In genomic region chr4:5998333-5998936, GRCh38 we compare ENCODE assay signal across 9 cellular contexts. TPM values are rescaled to one million over a fixed set of nuclear protein-coding genes. Genes with fewer than 3 reads are reported as not detected.
DNase-seq lines count a peak whose midpoint lies in the region; ATAC-seq, FAIRE-seq and TF ChIP-seq lines count a peak whose summit lies in the region.
"Had no signal": no experiment of that assay in that cellular context is flagged by ENCODE, and none has a peak within 500 bp of the region (broad histone marks: within the 10 kb centered on the region; RNA-seq: fewer than 3 reads in every experiment).

No MANE protein-coding gene starts in this region.

- no peak for TF ChIP-seq POLR2A in Peyer's patch (IDR thresholded peaks at IDR 0.05)

- no peaks in the 10 kb centered on the region for H3K36me3 ChIP-seq in Peyer's patch

- no peaks in the 10 kb centered on the region for H3K27me3 ChIP-seq in Peyer's patch

- no peaks in the 10 kb centered on the region for H3K9me3 ChIP-seq in Peyer's patch

- ATAC-seq in GM19395 (IDR thresholded peaks at IDR 0.05; ENCODE audit: unreplicated experiment) (peak; percentile 83), Right ventricle myocardium inferior (peak; percentile 63), GM21786 (IDR thresholded peaks at IDR 0.05; ENCODE audit: unreplicated experiment) (no peak)

- no peak overlapping the region for H3K4me3 ChIP-seq in Peyer's patch

- CTCF ChIA-PET in activated naive CD4-positive, alpha-beta T cell treated with anti-CD3 and anti-CD28 coated beads, Interleukin-2, amount 10 ng/mL, durations not matched to agents 7 days and 5 days (lab: Charles Lee): interaction anchor here (0.5 to 3.5 kb wide), 16 partner anchors 8 to 333 kb away, joined by 3 to 25 read pairs (median 5); no protein-coding TSS in a partner anchor

- in situ Hi-C loops in Caki2 (cut with HindIII; ENCODE audit: low pct_unique_long_range_greater_than_20kb, low sequenced_read_pairs): no loop called here

- H3K9me3 Mint-ChIP-seq in activated naive CD4-positive, alpha-beta T cell treated with anti-CD3 and anti-CD28 coated beads, Interleukin-2, amount 10 ng/mL, durations not matched to agents 7 days and 5 days: no peaks in the 10 kb centered on the region
- H3K9me3 Mint-ChIP-seq: activated naive CD4-positive, alpha-beta T cell treated with anti-CD3 and anti-CD28 coated beads, Interleukin-2, amount 50 U/mL, for 24 hours had no signal

- no peak overlapping the region for H3K4me3 Mint-ChIP-seq in activated naive CD4-positive, alpha-beta T cell treated with anti-CD3 and anti-CD28 coated beads, Interleukin-2, amount 10 ng/mL, durations not matched to agents 7 days and 5 days
- H3K4me3 Mint-ChIP-seq: activated naive CD4-positive, alpha-beta T cell treated with anti-CD3 and anti-CD28 coated beads, Interleukin-2, amount 50 U/mL, for 24 hours had no signal

- peak; percentile 49 for FAIRE-seq in HTR-8/SVneo (lab: Jason Lieb, UNC)

- H3K27ac ChIP-seq in Peyer's patch: no peak overlapping the region

- peak in 5 of 6 experiments; percentile 6 to 68 (median 67) for TF ChIP-seq CTCF in Peyer's patch (IDR thresholded peaks at IDR 0.05)

- intact Hi-C loops in Right ventricle myocardium inferior (cut with DNase I) (no loop called here), posterior cingulate gyrus (cut with DNase I) (loop anchor here (5.0 kb wide), 2 partner anchors 89 to 329 kb away; no protein-coding TSS in a partner anchor)

- H3K4me1 ChIP-seq in Peyer's patch: no peaks in the 10 kb centered on the region

- no peaks in the 10 kb centered on the region for H3K4me1 Mint-ChIP-seq in activated naive CD4-positive, alpha-beta T cell treated with anti-CD3 and anti-CD28 coated beads, Interleukin-2, amount 10 ng/mL, durations not matched to agents 7 days and 5 days
- H3K4me1 Mint-ChIP-seq: activated naive CD4-positive, alpha-beta T cell treated with anti-CD3 and anti-CD28 coated beads, Interleukin-2, amount 50 U/mL, for 24 hours had no signal

- no peaks in the 10 kb centered on the region for H3K36me3 Mint-ChIP-seq in activated naive CD4-positive, alpha-beta T cell treated with anti-CD3 and anti-CD28 coated beads, Interleukin-2, amount 10 ng/mL, durations not matched to agents 7 days and 5 days
- H3K36me3 Mint-ChIP-seq: activated naive CD4-positive, alpha-beta T cell treated with anti-CD3 and anti-CD28 coated beads, Interleukin-2, amount 50 U/mL, for 24 hours had no signal

- peaks cover 10% of the 10 kb centered on the region for H3K27me3 Mint-ChIP-seq in activated naive CD4-positive, alpha-beta T cell treated with anti-CD3 and anti-CD28 coated beads, Interleukin-2, amount 10 ng/mL, durations not matched to agents 7 days and 5 days

- H3K27ac Mint-ChIP-seq in activated naive CD4-positive, alpha-beta T cell treated with anti-CD3 and anti-CD28 coated beads, Interleukin-2, amount 10 ng/mL, durations not matched to agents 7 days and 5 days: no peak overlapping the region
- H3K27ac Mint-ChIP-seq: activated naive CD4-positive, alpha-beta T cell treated with anti-CD3 and anti-CD28 coated beads, Interleukin-2, amount 50 U/mL, for 24 hours had no signal

- DNase-seq in Caki2 (ENCODE audit: low read depth): peak; percentile 50
- peak; percentile 77 for DNase-seq in HTR-8/SVneo (ENCODE audit: insufficient read length, low spot score)
- DNase-seq in Peyer's patch: peak in 2 of 3 donors; percentile 49 to 63
- peak; percentile 60 for DNase-seq in activated naive CD4-positive, alpha-beta T cell treated with anti-CD3 and anti-CD28 coated beads, Interleukin-2, amount 10 ng/mL, durations not matched to agents 7 days and 5 days
- no peak for DNase-seq in Right ventricle myocardium inferior (ENCODE audit: missing footprints)
- peak; percentile 60 to 96 (median 75) for DNase-seq in posterior cingulate gyrus

RNA-seq across cellular contexts. Expression of gene C4orf50, which starts 19.8 kb away (rescaled TPM):
- 0.07 and 0.49 TPM in 2 replicates for total RNA-seq in Caki2 (2014; rRNA removed; shearing (Covaris generic); ENCODE audit: low replicate concordance)
- total RNA-seq in Peyer's patch (under 1 TPM in 3 of 4 donors, not detected in 1; 0.19 to 0.83 (median 0.40) TPM), Right ventricle myocardium inferior (not detected)
